Comparison of ENCODE assay signal across 31 cellular contexts in genomic region chr1:119811985-119812557, GRCh38. TPM values are rescaled to one million over a fixed set of nuclear protein-coding genes. Genes with fewer than 3 reads are reported as not detected.
"Had no signal": no experiment of that assay in that cellular context is flagged by ENCODE, and none has a peak within 500 bp of the region (broad histone marks: within the 10 kb centered on the region; RNA-seq: fewer than 3 reads in every experiment).

No MANE protein-coding gene starts in this region.

- H3K79me2 ChIP-seq: parathyroid adenoma had no signal

- H2AFZ ChIP-seq: neural progenitor cell, parathyroid adenoma had no signal

- DNase-seq: naive thymus-derived CD4-positive, alpha-beta T cell; natural killer cell; occipital lobe; ovary; posterior cingulate gyrus; psoas muscle; right cardiac atrium; stimulated activated CD4-positive, alpha-beta T cell treated with anti-CD3 and anti-CD28 coated beads, Interleukin-15, amount 100 ng/mL, for 24 hours; stimulated activated CD4-positive, alpha-beta T cell treated with anti-CD3 and anti-CD28 coated beads, Interleukin-2, amount 100 ng/mL, for 24 hours; stimulated activated CD4-positive, alpha-beta T cell treated with anti-CD3 and anti-CD28 coated beads, Interleukin-2, amount 100 ng/mL, for 48 hours; stimulated activated CD4-positive, alpha-beta T cell treated with anti-CD3 and anti-CD28 coated beads, Interleukin-4, amount 100 ng/mL, for 24 hours; stimulated activated naive B cell treated with anti-CD40 and anti-IgM and Interleukin-4, amounts not matched to agents 10 μg/mL and 1 μg/mL and 100 μg/mL, for 72 hours; stimulated activated naive CD4-positive, alpha-beta T cell treated with Interleukin-2 at 50 U/mL for 16 hours; stomach; thyroid gland; trophoblast cell; upper lobe of left lung; uterus had no signal

- H3K4me1 ChIP-seq: neural progenitor cell, parathyroid adenoma, psoas muscle, thyroid gland, upper lobe of left lung, uterus had no signal

- H3K4me3 ChIP-seq: neural progenitor cell, ovary, psoas muscle, skin epidermis, stomach, thoracic aorta, thyroid gland, tibial nerve, upper lobe of left lung, uterus had no signal

- H3K9ac ChIP-seq: neural progenitor cell, parathyroid adenoma had no signal

- H3K27me3 ChIP-seq: neural progenitor cell, ovary, thyroid gland, upper lobe of left lung, uterus had no signal

- H3K4me2 ChIP-seq: neural progenitor cell had no signal

- H3K9me3 ChIP-seq: ovary, psoas muscle, stomach, thoracic aorta, thyroid gland, tibial nerve, upper lobe of left lung, uterus had no signal

- H3K36me3 ChIP-seq: neural progenitor cell, ovary, stomach, thoracic aorta, thyroid gland, tibial nerve, upper lobe of left lung, uterus had no signal

- ATAC-seq: naive thymus-derived CD4-positive, alpha-beta T cell; natural killer cell; psoas muscle; right cardiac atrium; sciatic nerve; stimulated activated effector memory CD8-positive, alpha-beta T cell treated with anti-CD3 and anti-CD28 coated beads, Interleukin-12 subunit alpha, Interleukin-12 subunit beta, amount 100 ng/mL, for 72 hours; stimulated activated naive B cell treated with anti-CD40 and anti-IgM and Interleukin-4, amounts not matched to agents 10 μg/mL and 1 μg/mL and 100 μg/mL, for 72 hours had no signal

- H3K27ac ChIP-seq: neural progenitor cell, ovary, parathyroid adenoma, psoas muscle, skin epidermis, thoracic aorta, thyroid gland, tibial nerve, upper lobe of left lung, uterus had no signal

RNA-seq across cellular contexts. Expression of gene REG4, which starts 0.8 kb away (rescaled TPM):
- total RNA-seq: natural killer cell, occipital lobe, osteoblast, psoas muscle, renal cortical epithelial cell, right cardiac atrium, sciatic nerve, subcutaneous adipose tissue, temporal lobe, thyroid gland, tibial nerve, upper lobe of left lung, ureter, uterus had no signal
- polyA plus RNA-seq: neural cell, ovary, right cardiac atrium had no signal

RNA-seq across cellular contexts. Expression of gene HMGCS2, which starts 43.4 kb away (rescaled TPM):
- total RNA-seq: naive thymus-derived CD4-positive, alpha-beta T cell; natural killer cell; occipital lobe; osteoblast; renal cortical epithelial cell; sciatic nerve; temporal lobe; tibial nerve had no signal
- polyA plus RNA-seq: naive thymus-derived CD4-positive, alpha-beta T cell; neural cell had no signal
